ENCODE assay signal across 41 cellular contexts in genomic region chr2:78973630-78974029, GRCh38. TPM values are rescaled to one million over a fixed set of nuclear protein-coding genes. Genes with fewer than 3 reads are reported as not detected.
"Had no signal": no experiment of that assay in that cellular context is flagged by ENCODE, and none has a peak within 500 bp of the region (broad histone marks: within the 10 kb centered on the region; RNA-seq: fewer than 3 reads in every experiment).

No MANE protein-coding gene starts in this region.

- H3K9me3 ChIP-seq: adrenal gland, ascending aorta, breast epithelium had no signal

- DNase-seq: activated effector memory CD4-positive, alpha-beta T cell treated with anti-CD3 and anti-CD28 coated beads, Interleukin-2, amount 50 U/mL, for 16 hours; activated effector memory CD4-positive, alpha-beta T cell treated with Interleukin-2 at 50 U/mL for 16 hours; activated gamma-delta T cell; activated gamma-delta T cell treated with Interleukin-2 at 50 U/mL for 16 hours; activated naive CD4-positive, alpha-beta T cell; activated naive CD4-positive, alpha-beta T cell treated with anti-CD3 and anti-CD28 coated beads for 36 hours; activated naive CD4-positive, alpha-beta T cell treated with anti-CD3 and anti-CD28 coated beads, Interleukin-2, amount 10 ng/mL, durations not matched to agents 7 days and 5 days; activated naive CD4-positive, alpha-beta T cell treated with anti-CD3 and anti-CD28 coated beads, Interleukin-2, amount 50 U/mL, for 16 hours; activated naive CD4-positive, alpha-beta T cell treated with Interleukin-2 at 50 U/mL for 16 hours; activated naive CD8-positive, alpha-beta T cell treated with anti-CD3 and anti-CD28 coated beads for 36 hours; activated naive CD8-positive, alpha-beta T cell treated with anti-CD3 and anti-CD28 coated beads, Interleukin-2, amount 10 ng/mL, durations not matched to agents 7 days and 5 days; activated naive CD8-positive, alpha-beta T cell treated with anti-CD3 and anti-CD28 coated beads, Interleukin-2, amount 50 U/mL, for 24 hours; activated T-cell treated with anti-CD3 and anti-CD28 coated beads, Interleukin-2, amount 50 U/mL, for 4 hours; activated T-cell treated with anti-CD3 and anti-CD28 coated beads, Interleukin-2, amount 50 U/mL, for 48 hours; activated T-cell treated with anti-CD3 and anti-CD28 coated beads, Interleukin-2, amount 50 U/mL, for 72 hours; adrenal gland; amniotic stem cell; amygdala; anterior cingulate cortex; aorta; body of pancreas; brain microvascular endothelial cell; caudate nucleus; central memory CD4-positive, alpha-beta T cell; cerebellar nuclear complex had no signal

- H3K27me3 Mint-ChIP-seq: activated naive CD4-positive, alpha-beta T cell treated with anti-CD3 and anti-CD28 coated beads, Interleukin-2, amount 10 ng/mL, durations not matched to agents 7 days and 5 days; activated naive CD4-positive, alpha-beta T cell treated with anti-CD3 and anti-CD28 coated beads, Interleukin-2, amount 50 U/mL, for 24 hours; activated naive CD8-positive, alpha-beta T cell; activated naive CD8-positive, alpha-beta T cell treated with anti-CD3 and anti-CD28 coated beads for 36 hours; activated naive CD8-positive, alpha-beta T cell treated with anti-CD3 and anti-CD28 coated beads, Interleukin-2, amount 10 ng/mL, durations not matched to agents 7 days and 5 days; activated T-helper 17 cell treated with anti-CD3 and anti-CD28 coated beads, Interleukin-2, amount 50 U/mL, for 72 hours; brain; central memory CD8-positive, alpha-beta T cell had no signal

- H3K27me3 ChIP-seq: adrenal gland, ascending aorta, body of pancreas, brain microvascular endothelial cell, breast epithelium, cardiac muscle cell had no signal

- ATAC-seq: activated naive CD4-positive, alpha-beta T cell treated with anti-CD3 and anti-CD28 coated beads, Interleukin-2, amount 50 U/mL, for 72 hours; activated naive CD8-positive, alpha-beta T cell treated with anti-CD3 and anti-CD28 coated beads, Interleukin-2, amount 50 U/mL, for 24 hours; activated T-cell treated with anti-CD3 and anti-CD28 coated beads, Interleukin-2, amount 50 U/mL, for 4 hours; activated T-cell treated with anti-CD3 and anti-CD28 coated beads, Interleukin-2, amount 50 U/mL, for 72 hours; activated T-helper 17 cell treated with anti-CD3 and anti-CD28 coated beads, Interleukin-2, amount 50 U/mL, for 72 hours; body of pancreas had no signal

- H3K9me3 Mint-ChIP-seq: activated naive CD8-positive, alpha-beta T cell treated with anti-CD3 and anti-CD28 coated beads, Interleukin-2, amount 10 ng/mL, durations not matched to agents 7 days and 5 days; activated naive CD8-positive, alpha-beta T cell treated with anti-CD3 and anti-CD28 coated beads, Interleukin-2, amount 50 U/mL, for 24 hours; activated T-helper 1 cell treated with anti-CD3 and anti-CD28 coated beads, Interleukin-12 subunit alpha, Interleukin-12 subunit beta, Interleukin-2, Interleukin-4 antibody, amounts not matched to agents 30 ng/mL and 10 ng/mL and 1 ng/mL, durations not matched to agents 14 hours and 24 hours and 36 hours; activated T-helper 2 cell treated with anti-CD3 and anti-CD28 coated beads, Interferon-gamma antibody, Interleukin-2, Interleukin-4, amounts not matched to agents 10 μg/mL and 5 μg/mL and 100 μg/mL, durations not matched to agents 14 hours and 24 hours and 36 hours had no signal

- H3K4me3 Mint-ChIP-seq: activated naive CD4-positive, alpha-beta T cell treated with anti-CD3 and anti-CD28 coated beads for 36 hours; activated naive CD4-positive, alpha-beta T cell treated with anti-CD3 and anti-CD28 coated beads, Interleukin-2, amount 10 ng/mL, durations not matched to agents 7 days and 5 days; activated naive CD4-positive, alpha-beta T cell treated with anti-CD3 and anti-CD28 coated beads, Interleukin-2, amount 50 U/mL, for 24 hours; activated naive CD8-positive, alpha-beta T cell; activated naive CD8-positive, alpha-beta T cell treated with anti-CD3 and anti-CD28 coated beads for 36 hours; activated naive CD8-positive, alpha-beta T cell treated with anti-CD3 and anti-CD28 coated beads, Interleukin-2, amount 10 ng/mL, durations not matched to agents 7 days and 5 days; activated naive CD8-positive, alpha-beta T cell treated with anti-CD3 and anti-CD28 coated beads, Interleukin-2, amount 50 U/mL, for 24 hours; activated T-cell treated with anti-CD3 and anti-CD28 coated beads, Interleukin-2, amount 50 U/mL, for 4 hours; activated T-cell treated with anti-CD3 and anti-CD28 coated beads, Interleukin-2, amount 50 U/mL, for 72 hours; activated T-helper 1 cell treated with anti-CD3 and anti-CD28 coated beads, Interleukin-12 subunit alpha, Interleukin-12 subunit beta, Interleukin-2, Interleukin-4 antibody, amounts not matched to agents 30 ng/mL and 10 ng/mL and 1 ng/mL, durations not matched to agents 14 hours and 24 hours and 36 hours; activated T-helper 17 cell treated with anti-CD3 and anti-CD28 coated beads, Interleukin-2, amount 50 U/mL, for 72 hours; brain; central memory CD8-positive, alpha-beta T cell had no signal

- H3K4me1 Mint-ChIP-seq: activated naive CD4-positive, alpha-beta T cell treated with anti-CD3 and anti-CD28 coated beads, Interleukin-2, amount 10 ng/mL, durations not matched to agents 7 days and 5 days; activated naive CD4-positive, alpha-beta T cell treated with anti-CD3 and anti-CD28 coated beads, Interleukin-2, amount 50 U/mL, for 24 hours; activated naive CD8-positive, alpha-beta T cell treated with anti-CD3 and anti-CD28 coated beads for 36 hours; activated naive CD8-positive, alpha-beta T cell treated with anti-CD3 and anti-CD28 coated beads, Interleukin-2, amount 10 ng/mL, durations not matched to agents 7 days and 5 days; activated T-helper 17 cell treated with anti-CD3 and anti-CD28 coated beads, Interleukin-2, amount 50 U/mL, for 72 hours; central memory CD8-positive, alpha-beta T cell had no signal

- H3K27ac ChIP-seq: adrenal gland, ascending aorta, body of pancreas, brain microvascular endothelial cell, breast epithelium, cardiac muscle cell had no signal

- H3K36me3 ChIP-seq: adrenal gland, ascending aorta, brain microvascular endothelial cell, breast epithelium, cardiac muscle cell had no signal

- H3K4me3 ChIP-seq: adrenal gland, ascending aorta, body of pancreas, breast epithelium, cardiac muscle cell had no signal

- H3K27ac Mint-ChIP-seq: activated naive CD4-positive, alpha-beta T cell treated with anti-CD3 and anti-CD28 coated beads for 36 hours; activated naive CD4-positive, alpha-beta T cell treated with anti-CD3 and anti-CD28 coated beads, Interleukin-2, amount 10 ng/mL, durations not matched to agents 7 days and 5 days; activated naive CD4-positive, alpha-beta T cell treated with anti-CD3 and anti-CD28 coated beads, Interleukin-2, amount 50 U/mL, for 24 hours; activated naive CD4-positive, alpha-beta T cell treated with anti-CD3 and anti-CD28 coated beads, Interleukin-2, amount 50 U/mL, for 72 hours; activated naive CD8-positive, alpha-beta T cell; activated naive CD8-positive, alpha-beta T cell treated with anti-CD3 and anti-CD28 coated beads for 36 hours; activated naive CD8-positive, alpha-beta T cell treated with anti-CD3 and anti-CD28 coated beads, Interleukin-2, amount 10 ng/mL, durations not matched to agents 7 days and 5 days; activated naive CD8-positive, alpha-beta T cell treated with anti-CD3 and anti-CD28 coated beads, Interleukin-2, amount 50 U/mL, for 24 hours; activated T-cell treated with anti-CD3 and anti-CD28 coated beads, Interleukin-2, amount 50 U/mL, for 72 hours; activated T-helper 1 cell treated with anti-CD3 and anti-CD28 coated beads, Interleukin-12 subunit alpha, Interleukin-12 subunit beta, Interleukin-2, Interleukin-4 antibody, amounts not matched to agents 30 ng/mL and 10 ng/mL and 1 ng/mL, durations not matched to agents 14 hours and 24 hours and 36 hours; activated T-helper 17 cell treated with anti-CD3 and anti-CD28 coated beads, Interleukin-2, amount 50 U/mL, for 72 hours; activated T-helper 2 cell treated with anti-CD3 and anti-CD28 coated beads, Interferon-gamma antibody, Interleukin-2, Interleukin-4, amounts not matched to agents 10 μg/mL and 5 μg/mL and 100 μg/mL, durations not matched to agents 14 hours and 24 hours and 36 hours; brain had no signal

- H3K4me1 ChIP-seq: adrenal gland, ascending aorta, body of pancreas, breast epithelium had no signal

- H3K36me3 Mint-ChIP-seq: activated naive CD4-positive, alpha-beta T cell treated with anti-CD3 and anti-CD28 coated beads, Interleukin-2, amount 10 ng/mL, durations not matched to agents 7 days and 5 days; activated naive CD4-positive, alpha-beta T cell treated with anti-CD3 and anti-CD28 coated beads, Interleukin-2, amount 50 U/mL, for 24 hours; activated naive CD4-positive, alpha-beta T cell treated with anti-CD3 and anti-CD28 coated beads, Interleukin-2, amount 50 U/mL, for 72 hours; activated naive CD8-positive, alpha-beta T cell treated with anti-CD3 and anti-CD28 coated beads for 36 hours; activated naive CD8-positive, alpha-beta T cell treated with anti-CD3 and anti-CD28 coated beads, Interleukin-2, amount 10 ng/mL, durations not matched to agents 7 days and 5 days; brain had no signal

RNA-seq across cellular contexts. Expression of gene REG3G, which starts 51.9 kb away (rescaled TPM):
- total RNA-seq: activated naive CD4-positive, alpha-beta T cell treated with anti-CD3 and anti-CD28 coated beads for 36 hours; activated naive CD4-positive, alpha-beta T cell treated with anti-CD3 and anti-CD28 coated beads, Interleukin-2, amount 50 U/mL, for 72 hours; activated naive CD8-positive, alpha-beta T cell treated with anti-CD3 and anti-CD28 coated beads for 36 hours; activated naive CD8-positive, alpha-beta T cell treated with anti-CD3 and anti-CD28 coated beads, Interleukin-2, amount 10 ng/mL, durations not matched to agents 7 days and 5 days; activated T-cell treated with anti-CD3 and anti-CD28 coated beads, Interleukin-2, amount 50 U/mL, for 72 hours; activated T-helper 1 cell treated with anti-CD3 and anti-CD28 coated beads, Interleukin-12 subunit alpha, Interleukin-12 subunit beta, Interleukin-2, Interleukin-4 antibody, amounts not matched to agents 30 ng/mL and 10 ng/mL and 1 ng/mL, durations not matched to agents 14 hours and 24 hours and 36 hours; activated T-helper 17 cell treated with anti-CD3 and anti-CD28 coated beads, Interleukin-2, amount 50 U/mL, for 72 hours; activated T-helper 2 cell treated with anti-CD3 and anti-CD28 coated beads, Interferon-gamma antibody, Interleukin-2, Interleukin-4, amounts not matched to agents 10 μg/mL and 5 μg/mL and 100 μg/mL, durations not matched to agents 14 hours and 24 hours and 36 hours; ascending aorta; astrocyte; breast epithelium; bronchial epithelial cell; cardiac muscle cell; cardiac septum; cerebellum; chondrocyte had no signal
- polyA plus RNA-seq: cardiac muscle cell had no signal
